18 cellular contexts compared by ENCODE assay signal in the genomic region with DNA sequence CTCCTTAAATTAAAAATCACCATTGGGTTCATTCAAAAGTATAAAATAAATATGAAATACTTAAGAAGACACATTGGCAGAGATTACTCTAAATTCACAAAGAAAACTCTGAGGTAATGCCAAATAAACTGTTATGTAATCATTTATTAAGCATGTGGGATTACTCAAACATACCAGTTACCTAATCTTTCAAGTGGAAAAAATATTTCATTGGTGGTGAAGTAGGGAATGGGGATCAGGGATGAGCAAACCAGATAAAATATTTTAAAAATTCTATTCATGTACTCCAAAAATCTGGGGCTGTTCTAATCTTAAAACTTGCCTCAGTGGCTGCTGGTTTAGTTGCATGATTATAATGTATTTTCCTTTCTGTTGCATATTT. TPM values are rescaled to one million over a fixed set of nuclear protein-coding genes. Genes with fewer than 3 reads are reported as not detected.
DNase-seq lines count a peak whose midpoint lies in the region; ATAC-seq and TF ChIP-seq lines count a peak whose summit lies in the region.
"Had no signal": no experiment of that assay in that cellular context is flagged by ENCODE, and none has a peak within 500 bp of the region (broad histone marks: within the 10 kb centered on the region; RNA-seq: fewer than 3 reads in every experiment).

No MANE protein-coding gene starts in this region.

- H2AFZ ChIP-seq in smooth muscle cell (ENCODE audit: low read depth): no peak overlapping the region

- ATAC-seq in left lobe of liver (peak; percentile 55), GM19455 (IDR thresholded peaks at IDR 0.05; ENCODE audit: unreplicated experiment) (no peak)
- ATAC-seq: CD8-positive, alpha-beta T cell had no signal

- DNase-seq in HS-5 (ENCODE audit: low read depth) (peak; percentile 49), epithelial cell of esophagus (ENCODE audit: low read depth) (peak; percentile 75), left lobe of liver (ENCODE audit: low spot score) (no peak), smooth muscle cell (lab: John Stamatoyannopoulos, UW; ENCODE audit: unreplicated experiment) (no peak)
- no peak for DNase-seq in activated CD4-positive, alpha-beta T cell treated with anti-CD3 and anti-CD28 coated beads for 1 hour
- DNase-seq in activated CD4-positive, alpha-beta T cell treated with anti-CD3 and anti-CD28 coated beads for 4 hours: no peak
- DNase-seq: activated CD4-positive, CD25-positive, alpha-beta regulatory T cell treated with anti-CD3 and anti-CD28 coated beads, Interleukin-2, amount 50 U/mL, for 72 hours; activated naive CD8-positive, alpha-beta T cell treated with anti-CD3 and anti-CD28 coated beads for 36 hours; CD8-positive, alpha-beta T cell; NCI-H2081; NCI-H748 treated with DMSO at 0.1 percent for 48 hours; occipital lobe had no signal

- H3K4me1 ChIP-seq in smooth muscle cell (ENCODE audit: low read depth): peaks cover 10% of the 10 kb centered on the region

- TF ChIP-seq CTCF in epithelial cell of esophagus (IDR thresholded peaks at IDR 0.05; ENCODE audit: insufficient read depth, low read depth, low read length, missing control alignments) (no peak), smooth muscle cell (IDR thresholded peaks at IDR 0.05; ENCODE audit: borderline replicate concordance, insufficient read depth, poor library complexity, severe bottlenecking) (no peak)

- H4K20me1 ChIP-seq in smooth muscle cell (ENCODE audit: low read depth): no peaks in the 10 kb centered on the region

- no peaks in the 10 kb centered on the region for H3K79me2 ChIP-seq in smooth muscle cell (ENCODE audit: low read depth)

- H3K36me3 ChIP-seq in smooth muscle cell (ENCODE audit: low read depth): no peaks in the 10 kb centered on the region
- H3K36me3 ChIP-seq: tibial nerve had no signal

- no peaks in the 10 kb centered on the region for H3K27me3 ChIP-seq in smooth muscle cell (ENCODE audit: low read depth)
- H3K27me3 ChIP-seq: tibial nerve had no signal

- H3K4me3 ChIP-seq in epithelial cell of esophagus (ENCODE audit: low read length): no peak overlapping the region
- no peak overlapping the region for H3K4me3 ChIP-seq in smooth muscle cell
- H3K4me3 ChIP-seq: tibial nerve had no signal

- no peak overlapping the region for H3K9ac ChIP-seq in smooth muscle cell (ENCODE audit: low read depth)

- H3K4me2 ChIP-seq in smooth muscle cell: peak overlapping the region; percentile 33

- H3F3A ChIP-seq in smooth muscle cell (ENCODE audit: low read depth): peaks cover 9% of the 10 kb centered on the region

- H3K27ac ChIP-seq in smooth muscle cell (ENCODE audit: low read depth): peak overlapping the region; percentile 76
- H3K27ac ChIP-seq: tibial nerve had no signal

- H3K9me3 ChIP-seq in smooth muscle cell (replicated peaks; ENCODE audit: low read depth): no peaks in the 10 kb centered on the region
- H3K9me3 ChIP-seq: tibial nerve had no signal

RNA-seq across cellular contexts. Expression of a gene that starts 19.4 kb away (rescaled TPM):
- 0.10 TPM for total RNA-seq in left lobe of liver
- total RNA-seq in smooth muscle cell: not detected in 2 replicates
- 0.10 TPM in 1 of 2 replicates, not detected in the other for polyA plus RNA-seq in smooth muscle cell
- total RNA-seq: activated naive CD8-positive, alpha-beta T cell treated with anti-CD3 and anti-CD28 coated beads for 36 hours; CD8-positive, alpha-beta T cell; chondrocyte; G401; M059J; occipital lobe; T-helper 2 cell treated with Interferon-gamma antibody and Interleukin-4, amounts not matched to agents 100 ng/mL and 5 ng/mL, for 36 hours; tibial nerve had no signal

Comparison
In these comparisons a context has a peak if more than half of its experiments do, and no peak if none do; other contexts are left out.
1. DNase-seq: peak in HS-5 (single experiment) and epithelial cell of esophagus (single experiment); none in left lobe of liver (single experiment), smooth muscle cell (single experiment), activated CD4-positive, alpha-beta T cell treated with anti-CD3 and anti-CD28 coated beads for 1 hour (single experiment) and activated CD4-positive, alpha-beta T cell treated with anti-CD3 and anti-CD28 coated beads for 4 hours (0 of 2).